In genomic region chr1:226366290-226366689, GRCh38 we compare ENCODE assay signal across 16 cellular contexts. TPM values are rescaled to one million over a fixed set of nuclear protein-coding genes. Genes with fewer than 3 reads are reported as not detected.
DNase-seq lines count a peak whose midpoint lies in the region; TF ChIP-seq lines count a peak whose summit lies in the region.
"Had no signal": no experiment of that assay in that cellular context is flagged by ENCODE, and none has a peak within 500 bp of the region (broad histone marks: within the 10 kb centered on the region; RNA-seq: fewer than 3 reads in every experiment).

No MANE protein-coding gene starts in this region.

- no peaks in the 10 kb centered on the region for H3K27me3 Mint-ChIP-seq in progenitor cell of endocrine pancreas

- no peaks in the 10 kb centered on the region for H3K9me3 Mint-ChIP-seq in progenitor cell of endocrine pancreas (ENCODE audit: low read depth)
- H3K9me3 Mint-ChIP-seq: H9 had no signal

- H3K36me3 ChIP-seq in BLaER1, result peaks cover 88% of the 10 kb centered on the region
- H3K36me3 ChIP-seq in osteoblast (ENCODE audit: insufficient read depth, low read length), result peaks cover 70% of the 10 kb centered on the region
- H3K36me3 ChIP-seq in tibial nerve, result peaks cover 9 to 100% (median 32%) of the 10 kb centered on the region in 3 donors

- H3K4me1 ChIP-seq in BLaER1 (peaks cover 42% of the 10 kb centered on the region), osteoblast (ENCODE audit: insufficient read depth, low read length) (no peaks in the 10 kb centered on the region), tibial nerve (no peaks in the 10 kb centered on the region)

- H2AFZ ChIP-seq in osteoblast (ENCODE audit: low read length), result no peak overlapping the region
- H2AFZ ChIP-seq: PC-9 had no signal

- no peaks in the 10 kb centered on the region for H3K27me3 ChIP-seq in BLaER1
- H3K27me3 ChIP-seq in osteoblast (ENCODE audit: insufficient read depth, low read length), result no peaks in the 10 kb centered on the region
- no peaks in the 10 kb centered on the region for H3K27me3 ChIP-seq in tibial nerve

- 76 to 77% methylated on average over 2 of the region's 2 CpGs for WGBS in tibial nerve, 2 donors

- no peak overlapping the region for H3K27ac Mint-ChIP-seq in progenitor cell of endocrine pancreas

- no peak overlapping the region for H3K4me2 ChIP-seq in BLaER1
- H3K4me2 ChIP-seq in osteoblast (ENCODE audit: insufficient read depth, low read length), result no peak overlapping the region
- H3K4me2 ChIP-seq: PC-9 had no signal

- TF ChIP-seq POLR2A in tibial nerve (IDR thresholded peaks at IDR 0.05), result no peak

- H3K27ac ChIP-seq in BLaER1 (peak overlapping the region; percentile 32; the same call in 1 of the 2 replicates), osteoblast (ENCODE audit: low read depth, low read length) (no peak overlapping the region), tibial nerve (no peak overlapping the region)
- H3K27ac ChIP-seq: C4-2B, PC-9 had no signal

- TF ChIP-seq EP300 in tibial nerve (IDR thresholded peaks at IDR 0.05), result no peak

- no peaks in the 10 kb centered on the region for H3K9me3 ChIP-seq in BLaER1
- H3K9me3 ChIP-seq in osteoblast (ENCODE audit: low read depth, low read length), result no peaks in the 10 kb centered on the region
- no peaks in the 10 kb centered on the region for H3K9me3 ChIP-seq in tibial nerve

- H3K9ac ChIP-seq in BLaER1, result no peak overlapping the region

- DNase-seq in NCI-H1694 treated with DMSO at 0.1 percent for 48 hours (lab: John Stamatoyannopoulos, UW) (peak; percentile 76), cerebellum (ENCODE audit: low spot score) (peak; percentile 23), osteoblast (ENCODE audit: insufficient read length, low spot score, missing footprints) (peak; percentile 60), cortex of kidney (lab: John Stamatoyannopoulos, UW) (no peak), progenitor cell of endocrine pancreas (ENCODE audit: low spot score, unreplicated experiment) (no peak), tibial nerve (ENCODE audit: low spot score in 2 of 2) (no peak)
- DNase-seq: COR-L47, H9, Kasumi-1, NCI-H1417, NCI-H2029 treated with DMSO at 0.1 percent for 48 hours, NCI-H226, NCI-H69, PC-9 had no signal

- no peak for TF ChIP-seq CTCF in osteoblast (IDR thresholded peaks at IDR 0.05; ENCODE audit: extremely low read depth, low read depth, low read length)
- no peak for TF ChIP-seq CTCF in progenitor cell of endocrine pancreas (IDR thresholded peaks at IDR 0.05; ENCODE audit: unreplicated experiment)
- no peak for TF ChIP-seq CTCF in tibial nerve (IDR thresholded peaks at IDR 0.05)

- H3K36me3 Mint-ChIP-seq in progenitor cell of endocrine pancreas (ENCODE audit: insufficient read depth), result peaks cover 27% of the 10 kb centered on the region

- no peak overlapping the region for H3K4me3 Mint-ChIP-seq in progenitor cell of endocrine pancreas (ENCODE audit: low read depth)
- H3K4me3 Mint-ChIP-seq: H9 had no signal

- H4K20me1 ChIP-seq in BLaER1 (peaks cover 56% of the 10 kb centered on the region), osteoblast (ENCODE audit: insufficient read depth, low read length) (no peaks in the 10 kb centered on the region)

- no peaks in the 10 kb centered on the region for H3K79me2 ChIP-seq in osteoblast (ENCODE audit: insufficient read depth, low read length)

- H3K4me1 Mint-ChIP-seq in progenitor cell of endocrine pancreas (ENCODE audit: low read depth), result no peaks in the 10 kb centered on the region
- H3K4me1 Mint-ChIP-seq: H9 had no signal

- H3K4me3 ChIP-seq in BLaER1 (no peak overlapping the region), osteoblast (ENCODE audit: insufficient read depth, low read length) (no peak overlapping the region), tibial nerve (no peak overlapping the region)
- H3K4me3 ChIP-seq: PC-9 had no signal

RNA-seq across cellular contexts. Expression of gene PARP1, which starts 41.6 kb away (rescaled TPM):
- total RNA-seq in cerebellum (95.2 TPM), osteoblast (38.6 and 51.0 TPM in 2 replicates), progenitor cell of endocrine pancreas (153 and 159 TPM in 2 replicates), tibial nerve (100 to 1,000 TPM in 2 of 4 donors, 10 to 100 TPM in 2; 91.5 to 117 (median 99.5) TPM)

RNA-seq across cellular contexts. Expression of gene LIN9, which starts 57.3 kb away (rescaled TPM):
- total RNA-seq in cerebellum (9.5 TPM), osteoblast (2.5 and 3.2 TPM in 2 replicates), progenitor cell of endocrine pancreas (8.2 and 8.6 TPM in 2 replicates), tibial nerve (1 to 10 TPM; 1.3 to 2.4 (median 2.2) TPM)

Comparison
In these comparisons a context has a peak if more than half of its experiments do, and no peak if none do; other contexts are left out.
1. DNase-seq: peak in NCI-H1694 treated with DMSO at 0.1 percent for 48 hours (single experiment), cerebellum (single experiment) and osteoblast (single experiment); none in cortex of kidney (single experiment), progenitor cell of endocrine pancreas (single experiment) and tibial nerve (0 of 2).